Comparison of ENCODE assay signal across 28 cellular contexts in the genomic region with DNA sequence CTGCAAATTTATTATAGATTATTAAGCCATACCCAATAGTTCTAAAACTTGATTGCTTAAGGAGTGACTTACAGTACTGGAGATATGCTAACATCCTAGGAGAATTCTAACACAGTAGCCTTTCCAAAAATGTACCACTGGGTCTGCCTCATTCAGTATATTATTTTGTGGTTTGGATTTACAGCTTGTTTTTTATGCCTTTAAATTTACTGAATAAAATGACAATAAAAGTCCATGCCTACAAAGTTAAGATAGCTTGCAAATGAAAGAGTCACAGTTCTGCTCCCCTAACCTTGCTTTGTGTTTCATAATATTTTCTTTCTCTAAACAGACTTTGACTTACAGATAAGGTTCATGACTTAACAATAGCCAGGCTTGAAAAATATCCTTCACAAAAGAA.
DNase-seq lines count a peak whose midpoint lies in the region; ATAC-seq, FAIRE-seq and TF ChIP-seq lines count a peak whose summit lies in the region.
"Had no signal": no experiment of that assay in that cellular context is flagged by ENCODE, and none has a peak within 500 bp of the region (broad histone marks: within the 10 kb centered on the region; RNA-seq: fewer than 3 reads in every experiment).

No MANE protein-coding gene starts in this region.

- TF ChIP-seq CTCF in choroid plexus epithelial cell (conservative IDR thresholded peaks at IDR 0.05; ENCODE audit: low read depth, low read length) (no peak), D721Med (IDR thresholded peaks at IDR 0.05; ENCODE audit: insufficient read depth, missing control alignments) (no peak)

- no peaks in the 10 kb centered on the region for H3K27me3 ChIP-seq in ACC112 (ENCODE audit: insufficient read depth, low read length)
- no peaks in the 10 kb centered on the region for H3K27me3 ChIP-seq in mesendoderm (ENCODE audit: insufficient read depth, low read length, poor library complexity)
- H3K27me3 ChIP-seq: gastrocnemius medialis, spleen, transverse colon had no signal

- DNase-seq in OCI-M1 (lab: John Stamatoyannopoulos, UW) (peak; percentile 16), choroid plexus epithelial cell (ENCODE audit: low read depth) (peak; percentile 9), left colon (no peak), SHP77 (lab: John Stamatoyannopoulos, UW) (no peak), mesendoderm (no peak), D721Med (ENCODE audit: insufficient read length, low spot score) (no peak), NCI-H1417 treated with DMSO at 0.1 percent for 48 hours (lab: John Stamatoyannopoulos, UW) (no peak)
- DNase-seq: activated CD4-positive, alpha-beta T cell treated with anti-CD3 and anti-CD28 coated beads, Interleukin-2, amount 10 ng/mL, durations not matched to agents 7 days and 5 days; activated naive CD4-positive, alpha-beta T cell; activated T-cell treated with anti-CD3 and anti-CD28 coated beads, Interleukin-2, amount 50 U/mL, for 48 hours; CD8-positive, alpha-beta T cell; effector CD4-positive, alpha-beta T cell; gastrocnemius medialis; KG1; naive thymus-derived CD4-positive, alpha-beta T cell; NCI-H1436 treated with DMSO at 0.1 percent for 48 hours; NCI-H446; occipital lobe; Right ventricle myocardium superior; spleen; transverse colon; WERI-Rb-1 had no signal

- H3K4ac ChIP-seq in mesendoderm (ENCODE audit: low read depth, low read length) = no peak overlapping the region

- no peak overlapping the region for H3K18ac ChIP-seq in mesendoderm (ENCODE audit: low read length)

- H2BK120ac ChIP-seq in mesendoderm (ENCODE audit: low read depth, low read length) = no peak overlapping the region

- no peak overlapping the region for H3K23ac ChIP-seq in mesendoderm (ENCODE audit: low read length)

- H3K36me3 ChIP-seq in ACC112 (ENCODE audit: insufficient read depth, low read length) (0 out of 2 replicates have a peak, but pooled peaks cover 4% of the 10 kb centered on the region), mesendoderm (ENCODE audit: control insufficient read depth, insufficient read depth, low read length) (no peaks in the 10 kb centered on the region)
- H3K36me3 ChIP-seq: gastrocnemius medialis, spleen, transverse colon, WERI-Rb-1 had no signal

- no peak overlapping the region for H4K8ac ChIP-seq in mesendoderm (ENCODE audit: low read depth, low read length)

- no peak overlapping the region for H4K5ac ChIP-seq in mesendoderm (ENCODE audit: low read length)

- H2BK5ac ChIP-seq in mesendoderm (ENCODE audit: low read length) = no peak overlapping the region

- H3K79me2 ChIP-seq in ACC112 (ENCODE audit: control insufficient read depth, insufficient read depth, low read length, unreplicated experiment) (no peaks in the 10 kb centered on the region), mesendoderm (ENCODE audit: control insufficient read depth, insufficient read depth, low read length) (no peaks in the 10 kb centered on the region)

- H3K79me1 ChIP-seq in mesendoderm (ENCODE audit: low read length) = no peaks in the 10 kb centered on the region

- no peak overlapping the region for H2AK5ac ChIP-seq in mesendoderm (ENCODE audit: low read length)

- H3K56ac ChIP-seq in mesendoderm (ENCODE audit: low read length) = no peak overlapping the region

- H2AFZ ChIP-seq in ACC112 (ENCODE audit: low read length, unreplicated experiment) = peak overlapping the region; percentile 24
- H2AFZ ChIP-seq: GM23248 had no signal

- intact Hi-C loops in left colon (cut with DNase I, micrococcal nuclease) = no loop called here

- H3K9ac ChIP-seq in mesendoderm (ENCODE audit: low read length) = no peak overlapping the region
- H3K9ac ChIP-seq: GM23248 had no signal

- H2BK15ac ChIP-seq in mesendoderm (replicated peaks; ENCODE audit: low read depth) = no peak overlapping the region

- H3K4me1 ChIP-seq in ACC112 (ENCODE audit: control insufficient read depth, insufficient read depth, low read length, unreplicated experiment) (peaks cover 16% of the 10 kb centered on the region), mesendoderm (ENCODE audit: control insufficient read depth, low read depth, low read length) (no peaks in the 10 kb centered on the region)
- H3K4me1 ChIP-seq: gastrocnemius medialis, spleen had no signal

- H3K27ac ChIP-seq in ACC112 (ENCODE audit: low read depth, low read length) = peak overlapping the region; percentile 49
- no peak overlapping the region for H3K27ac ChIP-seq in mesendoderm (ENCODE audit: low read depth, low read length)
- H3K27ac ChIP-seq: gastrocnemius medialis, GM23248, spleen, WERI-Rb-1 had no signal

- peak; percentile 18 for ATAC-seq in left colon
- ATAC-seq: CD8-positive, alpha-beta T cell; gastrocnemius medialis; naive thymus-derived CD4-positive, alpha-beta T cell had no signal

- H3K4me2 ChIP-seq in mesendoderm (ENCODE audit: low read length) = no peak overlapping the region

- H3K4me3 ChIP-seq in ACC112 (ENCODE audit: low read depth, low read length) = peak overlapping the region; percentile 58; the same call in 1 of the 2 replicates
- no peak overlapping the region for H3K4me3 ChIP-seq in choroid plexus epithelial cell (ENCODE audit: low read depth, low read length)
- no peak overlapping the region for H3K4me3 ChIP-seq in mesendoderm (ENCODE audit: low read length)
- H3K4me3 ChIP-seq: gastrocnemius medialis, GM23248, spleen, transverse colon had no signal

- FAIRE-seq in D721Med (lab: Jason Lieb, UNC) = no peak
- FAIRE-seq: A204.1, bronchial epithelial cell, colon, GM12892 had no signal

Comparison
In these comparisons a context has a peak if more than half of its experiments do, and no peak if none do; other contexts are left out.
1. DNase-seq: peak in OCI-M1 (single experiment) and choroid plexus epithelial cell (single experiment); none in left colon (0 of 2), SHP77 (0 of 2), mesendoderm (single experiment), D721Med (single experiment) and NCI-H1417 treated with DMSO at 0.1 percent for 48 hours (single experiment).